ENCODE assay signal across 1 cellular context in genomic region chr7:73932364-73932763, GRCh38.
TF ChIP-seq lines count a peak whose summit lies in the region.

No MANE protein-coding gene starts in this region.

TF ChIP-seq in GM23338, 12 proteins besides CTCF, POLR2A, EP300 and RAD21 (continued from another document):
- TF ChIP-seq ZNF462 (CRISPR knock-in tag; IDR thresholded peaks at IDR 0.05): no peak
- TF ChIP-seq NANOG (IDR thresholded peaks at IDR 0.05; ENCODE audit: borderline replicate concordance): no peak
- TF ChIP-seq POLR2AphosphoS5 (IDR thresholded peaks at IDR 0.05; ENCODE audit: low read depth): no peak
